In genomic region chr12:948238-948637, GRCh38 we compare ENCODE assay signal across 9 cellular contexts. TPM values are rescaled to one million over a fixed set of nuclear protein-coding genes. Genes with fewer than 3 reads are reported as not detected.
A peak's percentile ranks its signal among the peaks of the same experiment; 100 is the strongest.
DNase-seq lines count a peak whose midpoint lies in the region; ATAC-seq and TF ChIP-seq lines count a peak whose summit lies in the region.
"Had no signal": no experiment of that assay in that cellular context is flagged by ENCODE, and none has a peak within 500 bp of the region (broad histone marks: within the 10 kb centered on the region; RNA-seq: fewer than 3 reads in every experiment).

No MANE protein-coding gene starts in this region.

- H3K27ac Mint-ChIP-seq in activated T-cell treated with anti-CD3 and anti-CD28 coated beads, Interleukin-2, amount 50 U/mL, for 72 hours: peak overlapping the region; percentile 92

- peaks cover 45% of the 10 kb centered on the region for H3K4me1 Mint-ChIP-seq in activated T-cell treated with anti-CD3 and anti-CD28 coated beads, Interleukin-2, amount 50 U/mL, for 72 hours (ENCODE audit: low read depth)

- DNase-seq in activated T-cell treated with anti-CD3 and anti-CD28 coated beads, Interleukin-2, amount 50 U/mL, for 72 hours: no peak
- DNase-seq in activated T-cell treated with anti-CD3 and anti-CD28 coated beads, Interleukin-2, amount 50 U/mL, for 1 hour: no peak
- DNase-seq in adipocyte (ENCODE audit: low read depth) (no peak), kidney epithelial cell (ENCODE audit: low read depth) (no peak), thoracic aorta (ENCODE audit: low spot score) (no peak), OCI-M2 (lab: John Stamatoyannopoulos, UW; ENCODE audit: unreplicated experiment) (no peak)
- DNase-seq in stimulated activated CD4-positive, alpha-beta T cell treated with anti-CD3 and anti-CD28 coated beads, Interleukin-15, amount 100 ng/mL, for 24 hours: no peak

- peak overlapping the region; percentile 98 for H3K9ac ChIP-seq in adipocyte (ENCODE audit: low read length)

- H3K4me1 ChIP-seq in adipocyte (ENCODE audit: control insufficient read depth, insufficient read depth, low read length) (peaks cover 22% of the 10 kb centered on the region), thoracic aorta (ENCODE audit: control insufficient read depth in 1 of 2, low read depth in 2 of 2) (peaks cover 10 to 20% of the 10 kb centered on the region in 2 donors)
- H3K4me1 ChIP-seq: uterus had no signal

- no peaks in the 10 kb centered on the region for H3K9me3 Mint-ChIP-seq in activated T-cell treated with anti-CD3 and anti-CD28 coated beads, Interleukin-2, amount 50 U/mL, for 72 hours

- no peaks in the 10 kb centered on the region for H3K36me3 ChIP-seq in adipocyte (ENCODE audit: control insufficient read depth, insufficient read depth, low read length, severe bottlenecking)
- no peaks in the 10 kb centered on the region for H3K36me3 ChIP-seq in kidney epithelial cell (ENCODE audit: control insufficient read depth, insufficient read depth, low read length)
- no peaks in the 10 kb centered on the region for H3K36me3 ChIP-seq in thoracic aorta
- H3K36me3 ChIP-seq: uterus had no signal

- peak overlapping the region; percentile 99 for H3K4me3 ChIP-seq in adipocyte (ENCODE audit: low read length)
- peak overlapping the region; percentile 92 for H3K4me3 ChIP-seq in kidney epithelial cell (ENCODE audit: low read depth, low read length)
- H3K4me3 ChIP-seq in thoracic aorta: peak overlapping the region; percentile 98

- H3K27me3 ChIP-seq in adipocyte (replicated peaks; ENCODE audit: control insufficient read depth, insufficient read depth, low read length): no peaks in the 10 kb centered on the region
- H3K27me3 ChIP-seq in kidney epithelial cell (ENCODE audit: control insufficient read depth, insufficient read depth, low read length): no peaks in the 10 kb centered on the region
- no peaks in the 10 kb centered on the region for H3K27me3 ChIP-seq in thoracic aorta (replicated peaks; ENCODE audit: insufficient read depth)
- H3K27me3 ChIP-seq: uterus had no signal

- TF ChIP-seq CTCF in kidney epithelial cell (IDR thresholded peaks at IDR 0.05; ENCODE audit: insufficient read depth, low read length, poor library complexity, severe bottlenecking) (no peak), thoracic aorta (IDR thresholded peaks at IDR 0.05) (no peak)

- H3K9me3 ChIP-seq in adipocyte (ENCODE audit: control insufficient read depth, low read length) (no peaks in the 10 kb centered on the region), thoracic aorta (no peaks in the 10 kb centered on the region)
- H3K9me3 ChIP-seq: uterus had no signal

- ATAC-seq in activated T-cell treated with anti-CD3 and anti-CD28 coated beads, Interleukin-2, amount 50 U/mL, for 72 hours (replicated peaks in 1 of 2): no peak
- ATAC-seq in thoracic aorta (ENCODE audit: insufficient number of reproducible peaks, low FRiP score, low read depth): no peak
- no peak for ATAC-seq in GM21529 (IDR thresholded peaks at IDR 0.05; ENCODE audit: unreplicated experiment)

- H3K27ac ChIP-seq in thoracic aorta: peak overlapping the region; percentile 92 to 97

- peak overlapping the region; percentile 97 to 99 for H3K4me3 Mint-ChIP-seq in activated T-cell treated with anti-CD3 and anti-CD28 coated beads, Interleukin-2, amount 50 U/mL, for 72 hours

- no peaks in the 10 kb centered on the region for H3K27me3 Mint-ChIP-seq in activated T-cell treated with anti-CD3 and anti-CD28 coated beads, Interleukin-2, amount 50 U/mL, for 72 hours (ENCODE audit: low read depth)

- H3K36me3 Mint-ChIP-seq in activated T-cell treated with anti-CD3 and anti-CD28 coated beads, Interleukin-2, amount 50 U/mL, for 72 hours (ENCODE audit: insufficient read depth in 2 of 2): peaks cover 3 to 17% of the 10 kb centered on the region in 2 donors

RNA-seq across cellular contexts. Expression of gene RAD52, which starts 1.3 kb away (rescaled TPM):
- total RNA-seq in activated T-cell treated with anti-CD3 and anti-CD28 coated beads, Interleukin-2, amount 50 U/mL, for 72 hours: 10 to 100 TPM; 12.1 to 18.1 TPM
- total RNA-seq in kidney epithelial cell (7.1 and 17.5 TPM in 2 replicates), thoracic aorta (10 to 100 TPM; 21.5 to 21.9 TPM)

RNA-seq across cellular contexts. Expression of gene ERC1, which starts 42.8 kb away (rescaled TPM):
- total RNA-seq in activated T-cell treated with anti-CD3 and anti-CD28 coated beads, Interleukin-2, amount 50 U/mL, for 72 hours: 10 to 100 TPM; 27.5 to 28.9 TPM
- total RNA-seq in kidney epithelial cell (16.4 and 19.7 TPM in 2 replicates), thoracic aorta (10 to 100 TPM; 45.8 to 80.0 TPM)
